33 cellular contexts compared by ENCODE assay signal in genomic region chr2:105076121-105076520, GRCh38.
"Had no signal": no experiment of that assay in that cellular context is flagged by ENCODE, and none has a peak within 500 bp of the region (broad histone marks: within the 10 kb centered on the region; RNA-seq: fewer than 3 reads in every experiment).

No MANE protein-coding gene starts in this region.

- H3K36me3 ChIP-seq: neural progenitor cell, neutrophil, right atrium auricular region, right lobe of liver, thoracic aorta, upper lobe of right lung had no signal

- ATAC-seq: heart left ventricle; left cardiac atrium; left lobe of liver; left ventricle myocardium superior; lower lobe of right lung; right lobe of liver; stimulated activated effector memory CD8-positive, alpha-beta T cell treated with anti-CD3 and anti-CD28 coated beads, Interleukin-12 subunit alpha, Interleukin-12 subunit beta, amount 100 ng/mL, for 72 hours; upper lobe of right lung had no signal

- H3K4me3 ChIP-seq: heart left ventricle, lower lobe of right lung, neural progenitor cell, right atrium auricular region, right lobe of liver, smooth muscle cell, suprapubic skin, thoracic aorta, tibial artery, upper lobe of right lung had no signal

- H3K9me3 Mint-ChIP-seq: mesothelial cell of epicardium; naive B cell; nephron; neural progenitor cell; stimulated activated effector memory CD8-positive, alpha-beta T cell treated with anti-CD3 and anti-CD28 coated beads, Interleukin-12 subunit alpha, Interleukin-12 subunit beta, amount 100 ng/mL, for 72 hours; stimulated activated naive CD8-positive, alpha-beta T cell treated with anti-CD3 and anti-CD28 coated beads, Interleukin-15, Interleukin-2, amounts not matched to agents 100 ng/mL and 50 ng/mL, for 24 hours had no signal

- H3K79me2 ChIP-seq: parathyroid adenoma had no signal

- DNase-seq: glutamatergic neuron; heart left ventricle; hypothalamus; islet precursor cell; kidney glomerular epithelial cell; left cardiac atrium; left ventricle myocardium superior; lower lobe of right lung; mammary epithelial cell; mesendoderm; naive B cell; occipital lobe; right lobe of liver; stimulated activated CD4-positive, alpha-beta T cell treated with anti-CD3 and anti-CD28 coated beads, Interleukin-15, amount 100 ng/mL, for 24 hours; stimulated activated CD4-positive, alpha-beta T cell treated with anti-CD3 and anti-CD28 coated beads, Interleukin-2, amount 100 ng/mL, for 24 hours; stimulated activated CD4-positive, alpha-beta T cell treated with anti-CD3 and anti-CD28 coated beads, Interleukin-4, amount 100 ng/mL, for 1 hour; stimulated activated naive CD4-positive, alpha-beta T cell; tibial artery; trophoblast cell; upper lobe of right lung had no signal

- H3K36me3 Mint-ChIP-seq: neural progenitor cell had no signal

- H2AFZ ChIP-seq: neural progenitor cell, parathyroid adenoma had no signal

- H3K4me3 Mint-ChIP-seq: mesothelial cell of epicardium; naive B cell; nephron; neural progenitor cell; stimulated activated effector memory CD8-positive, alpha-beta T cell treated with anti-CD3 and anti-CD28 coated beads, Interleukin-12 subunit alpha, Interleukin-12 subunit beta, amount 100 ng/mL, for 72 hours; stimulated activated naive CD8-positive, alpha-beta T cell treated with anti-CD3 and anti-CD28 coated beads, Interleukin-15, Interleukin-2, amounts not matched to agents 100 ng/mL and 50 ng/mL, for 24 hours had no signal

- H3K27ac ChIP-seq: heart left ventricle, lower lobe of right lung, neural progenitor cell, neutrophil, parathyroid adenoma, right atrium auricular region, right lobe of liver, suprapubic skin, thoracic aorta, tibial artery, upper lobe of right lung had no signal

- H3K27me3 Mint-ChIP-seq: naive B cell; progenitor cell of endocrine pancreas; stimulated activated naive CD8-positive, alpha-beta T cell treated with anti-CD3 and anti-CD28 coated beads, Interleukin-15, Interleukin-2, amounts not matched to agents 100 ng/mL and 50 ng/mL, for 24 hours had no signal

- H3K27me3 ChIP-seq: heart left ventricle, neural progenitor cell, neutrophil, right atrium auricular region, right lobe of liver, suprapubic skin, tibial artery, upper lobe of right lung had no signal

- H3K4me2 ChIP-seq: neural progenitor cell, smooth muscle cell had no signal

- H3K27ac Mint-ChIP-seq: mesothelial cell of epicardium; nephron; neural progenitor cell; progenitor cell of endocrine pancreas; stimulated activated effector memory CD8-positive, alpha-beta T cell treated with anti-CD3 and anti-CD28 coated beads, Interleukin-12 subunit alpha, Interleukin-12 subunit beta, amount 100 ng/mL, for 72 hours; stimulated activated naive CD8-positive, alpha-beta T cell treated with anti-CD3 and anti-CD28 coated beads, Interleukin-15, Interleukin-2, amounts not matched to agents 100 ng/mL and 50 ng/mL, for 24 hours had no signal

- H3K9ac ChIP-seq: neural progenitor cell, parathyroid adenoma had no signal

- H3K9me3 ChIP-seq: heart left ventricle, lower lobe of right lung, neutrophil, right atrium auricular region, right lobe of liver, suprapubic skin, thoracic aorta, tibial artery, upper lobe of right lung had no signal

- H3K4me1 Mint-ChIP-seq: naive B cell had no signal
